Comparison of ENCODE assay signal across 8 cellular contexts in genomic region chr19:14089662-14090508, GRCh38. TPM values are rescaled to one million over a fixed set of nuclear protein-coding genes. Genes with fewer than 3 reads are reported as not detected.
DNase-seq lines count a peak whose midpoint lies in the region; ATAC-seq and TF ChIP-seq lines count a peak whose summit lies in the region.

No MANE protein-coding gene starts in this region.

- peak overlapping the region; percentile 62 for H3K4me3 ChIP-seq in IMR-90 (ENCODE audit: insufficient read depth, low read depth, low read length)
- peak overlapping the region; percentile 86 for H3K4me3 ChIP-seq in coronary artery
- peak overlapping the region; percentile 34 to 73 for H3K4me3 ChIP-seq in left lung

- H3K27me3 Mint-ChIP-seq in WTC11 (ENCODE audit: low read depth), result peaks cover 28% of the 10 kb centered on the region

- POLR2A ChIA-PET in IMR-90 (lab: Charles Lee; ENCODE audit: unreplicated experiment), result no interaction called here
- POLR2A ChIA-PET in WTC11 (lab: Charles Lee), result no interaction called here

- H3K9me3 Mint-ChIP-seq in WTC11, result peaks cover 13% of the 10 kb centered on the region

- WGBS in IMR-90 (ENCODE audit: extremely low coverage in 2 of 2, insufficient read length in 1 of 2), 2 experiments, result 0% methylated on average over 69 of the region's 142 CpGs; no CpG with 5 or more reads in 1 of the 2 experiments

- peak overlapping the region; percentile 80; the same call in 1 of the 2 replicates for H3K23ac ChIP-seq in IMR-90 (ENCODE audit: low read depth, low read length)

- peaks cover 16% of the 10 kb centered on the region for H3K4me1 Mint-ChIP-seq in WTC11

- H3K4me2 ChIP-seq in IMR-90 (ENCODE audit: low read depth, low read length), result peak overlapping the region; percentile 63

- H3K18ac ChIP-seq in IMR-90 (ENCODE audit: low read depth, low read length), result no peak overlapping the region

- TF ChIP-seq CTCF in IMR-90 (conservative IDR thresholded peaks at IDR 0.05; ENCODE audit: low read depth, low read length) (no peak), WTC11 (IDR thresholded peaks at IDR 0.05) (no peak), coronary artery (IDR thresholded peaks at IDR 0.05) (no peak), left lung (IDR thresholded peaks at IDR 0.05) (no peak)

- no peak overlapping the region for H4K5ac ChIP-seq in IMR-90 (ENCODE audit: low read depth, low read length)

- peak overlapping the region; percentile 80 for H3K4me3 Mint-ChIP-seq in WTC11

- no TSS peak for BruUV-seq in IMR-90 (replicated peaks; lab: Mats Ljungman, UMichigan)

- dilution Hi-C loops in IMR-90 (cut with HindIII; ENCODE audit: low sequenced_read_pairs, unreplicated experiment), result no loop called here

- H2AK9ac ChIP-seq in IMR-90 (replicated peaks; ENCODE audit: low read depth, low read length, poor library complexity), result peak overlapping the region; percentile 75

- H2AFZ ChIP-seq in IMR-90 (replicated peaks; ENCODE audit: low read length, poor library complexity), result peak overlapping the region; percentile 87

- H2BK5ac ChIP-seq in IMR-90 (ENCODE audit: low read depth, low read length, poor library complexity, severe bottlenecking), result peak overlapping the region; percentile 65

- no peak overlapping the region for H2BK15ac ChIP-seq in IMR-90 (ENCODE audit: low read depth, low read length)

- H3K4me1 ChIP-seq in IMR-90 (ENCODE audit: control insufficient read depth, insufficient read depth, low read length) (no peaks in the 10 kb centered on the region), left lung (peaks cover 7 to 25% of the 10 kb centered on the region in 2 donors)

- peak overlapping the region; percentile 61; the same call in 1 of the 2 replicates for H3K27ac ChIP-seq in IMR-90 (ENCODE audit: insufficient read depth, low read length)
- H3K27ac ChIP-seq in coronary artery, result peak overlapping the region; percentile 64 to 97
- peak overlapping the region; percentile 61 to 69 for H3K27ac ChIP-seq in left lung

- TF ChIP-seq RAD21 in IMR-90 (IDR thresholded peaks at IDR 0.05; ENCODE audit: low read length), result no peak

- TF ChIP-seq POLR2A in IMR-90 (IDR thresholded peaks at IDR 0.05; ENCODE audit: low read depth, low read length), result no peak

- H2AK5ac ChIP-seq in IMR-90 (ENCODE audit: low read depth, low read length), result no peak overlapping the region

- H3K9me3 ChIP-seq in IMR-90 (ENCODE audit: control insufficient read depth, insufficient read depth, low read length) (peaks cover 8% of the 10 kb centered on the region), left lung (peaks cover 0 to 11% of the 10 kb centered on the region in 2 donors)

- peak overlapping the region; percentile 16; the same call in 1 of the 2 replicates for H3K56ac ChIP-seq in IMR-90 (ENCODE audit: extremely low read depth, insufficient read depth, low read length)

- H3K27me3 ChIP-seq in IMR-90 (ENCODE audit: control insufficient read depth, insufficient read depth, low read length) (no peaks in the 10 kb centered on the region), left lung (no peaks in the 10 kb centered on the region)

- no peak overlapping the region for H3K27ac Mint-ChIP-seq in WTC11

- in situ Hi-C loops in IMR-90 (cut with MboI; ENCODE audit: low sequenced_read_pairs), result loop anchor here (25.0 kb wide), 1 partner anchor 328 kb away; the partner anchor contains the start of genes C19orf53 and MRI1

- intact Hi-C loops in IMR-90 (cut with micrococcal nuclease), result loop anchor here (2.0 kb wide), 1 partner anchor 47 kb away; the partner anchor contains the start of gene ASF1B
- intact Hi-C loops in left lung (cut with DNase I), result no loop called here

- no peak overlapping the region for H4K8ac ChIP-seq in IMR-90 (ENCODE audit: low read depth in 2 of 2, low read length in 2 of 2)

- DNase-seq in NCI-H510A (lab: John Stamatoyannopoulos, UW), result peak; percentile 31
- DNase-seq in NCI-H510A treated with DMSO at 0.1 percent for 48 hours (lab: John Stamatoyannopoulos, UW), result no peak
- DNase-seq in IMR-90, result peak; percentile 74
- peak; percentile 54 for DNase-seq in WTC11 (ENCODE audit: low spot score)
- DNase-seq in coronary artery (ENCODE audit: low spot score), result no peak
- peak in 1 of 2 donors; percentile 88 for DNase-seq in left lung
- peak; percentile 25 to 30 for DNase-seq in stimulated activated CD8-positive, alpha-beta memory T cell treated with anti-CD3 and anti-CD28 coated beads, Interleukin-7, amount 100 ng/mL, for 48 hours (ENCODE audit: extremely low read depth in 1 of 2, low read depth in 1 of 2)

- no peak overlapping the region for H4K91ac ChIP-seq in IMR-90 (ENCODE audit: insufficient read depth, low read depth, low read length)

- ATAC-seq in IMR-90 (ENCODE audit: low read depth) (peak; percentile 27), WTC11 (no peak; the same call in 1 of the 2 replicates), left lung (peak; percentile 1), HG03378 (IDR thresholded peaks at IDR 0.05; ENCODE audit: unreplicated experiment) (no peak)

- CTCF ChIA-PET in IMR-90 (lab: Yijun Ruan, JAX) (no interaction called here), WTC11 (lab: Charles Lee) (interaction anchor here (0.6 to 1.3 kb wide), 9 partner anchors 13 to 383 kb away, joined by 3 to 4 read pairs (median 3); partner anchors contain the start of gene MISP3)

- H4K20me1 ChIP-seq in IMR-90 (ENCODE audit: insufficient read depth, low read length), result peaks cover 7% of the 10 kb centered on the region

- H3K36me3 ChIP-seq in IMR-90 (ENCODE audit: control insufficient read depth, insufficient read depth, low read length) (peaks cover 12% of the 10 kb centered on the region), left lung (peaks cover 0 to 23% of the 10 kb centered on the region in 2 donors)

- peaks cover 30% of the 10 kb centered on the region for H3K36me3 Mint-ChIP-seq in WTC11

- H3K9ac ChIP-seq in IMR-90 (ENCODE audit: low read depth, low read length), result peak overlapping the region; percentile 70; the same call in 1 of the 2 replicates

- no peak overlapping the region for H2BK120ac ChIP-seq in IMR-90 (ENCODE audit: low read depth, low read length)

- H3K9me1 ChIP-seq in IMR-90 (ENCODE audit: insufficient read depth, low read length), result no peaks in the 10 kb centered on the region

- no peak overlapping the region for H2BK20ac ChIP-seq in IMR-90 (ENCODE audit: low read depth, low read length)

- no peak overlapping the region for H3K14ac ChIP-seq in IMR-90 (replicated peaks; ENCODE audit: low read depth, low read length)

- peaks cover 0 to 6% of the 10 kb centered on the region in 2 experiments; a peak in 2 of 4 replicates for H3K79me1 ChIP-seq in IMR-90 (ENCODE audit: low read depth in 1 of 2, low read length in 2 of 2)

- no peak overlapping the region for H3K4ac ChIP-seq in IMR-90 (ENCODE audit: low read depth, low read length)

TF ChIP-seq in IMR-90, 13 proteins besides CTCF, POLR2A, EP300 and RAD21 (continues in another document):
- TF ChIP-seq CHD1 (IDR thresholded peaks at IDR 0.05; ENCODE audit: low read depth, low read length), result no peak
- no peak for TF ChIP-seq MXI1 (IDR thresholded peaks at IDR 0.05; ENCODE audit: borderline replicate concordance, low read depth, low read length)

TF ChIP-seq in WTC11, 78 proteins besides CTCF, POLR2A, EP300 and RAD21 (continues in another document):
- TF ChIP-seq CBFB (CRISPR knock-in tag; IDR thresholded peaks at IDR 0.05; ENCODE audit: low read depth), result no peak

RNA-seq across cellular contexts. Expression of gene SAMD1, which starts 0.7 kb away (rescaled TPM):
- total RNA-seq in IMR-90 (2012; rRNA removed) (6.5 and 7.5 TPM in 2 replicates), WTC11 (2021) (113 to 131 TPM (median 116 TPM) in 3 replicates), left lung (10 to 100 TPM; 40.4 to 56.9 TPM)
- polyA plus RNA-seq in IMR-90 (2012; rRNA removed), result 14.1 and 16.3 TPM in 2 replicates
- 13.3 and 22.9 TPM in 2 replicates for polyA plus RNA-seq in IMR-90 (2012; cell fraction: cytosol; rRNA removed)
- polyA plus RNA-seq in IMR-90 (2012; cell fraction: nucleus; rRNA removed; ENCODE audit: low replicate concordance), result 23.0 and 32.5 TPM in 2 replicates

RNA-seq across cellular contexts. Expression of gene C19orf67, which starts 4.3 kb away (rescaled TPM):
- total RNA-seq in IMR-90 (2012; rRNA removed), result not detected in 2 replicates
- not detected in 2 replicates for polyA plus RNA-seq in IMR-90 (2012; rRNA removed)
- polyA plus RNA-seq in IMR-90 (2012; cell fraction: cytosol; rRNA removed), result not detected in 2 replicates
- not detected in 2 replicates for polyA plus RNA-seq in IMR-90 (2012; cell fraction: nucleus; rRNA removed; ENCODE audit: low replicate concordance)
- 0.35 to 0.87 TPM (median 0.41 TPM) in 3 replicates for total RNA-seq in WTC11 (2021)
- not detected for total RNA-seq in left lung

RNA-seq across cellular contexts. Expression of gene MISP3, which starts 17.3 kb away (rescaled TPM):
- under 0.01 TPM in 2 replicates for total RNA-seq in IMR-90 (2012; rRNA removed)
- 0.68 and 0.86 TPM in 2 replicates for polyA plus RNA-seq in IMR-90 (2012; rRNA removed)
- 1.1 and 2.2 TPM in 2 replicates for polyA plus RNA-seq in IMR-90 (2012; cell fraction: cytosol; rRNA removed)
- 0.86 and 1.1 TPM in 2 replicates for polyA plus RNA-seq in IMR-90 (2012; cell fraction: nucleus; rRNA removed; ENCODE audit: low replicate concordance)
- total RNA-seq in WTC11 (2021), result 2.4 to 3.4 TPM (median 3.2 TPM) in 3 replicates
- 10 to 100 TPM in 1 of 2 donors, 1 to 10 TPM in 1; 6.3 to 10.8 TPM for total RNA-seq in left lung

RNA-seq across cellular contexts. Expression of gene PRKACA, which starts 27.7 kb away (rescaled TPM):
- total RNA-seq in IMR-90 (2012; rRNA removed) (18.1 TPM in 2 replicates), WTC11 (2021) (37.8 to 48.0 TPM (median 41.7 TPM) in 3 replicates), left lung (100 to 1,000 TPM in 1 of 2 donors, 10 to 100 TPM in 1; 81.5 to 118 TPM)
- 67.1 and 94.5 TPM in 2 replicates for polyA plus RNA-seq in IMR-90 (2012; rRNA removed)
- 79.9 and 102 TPM in 2 replicates for polyA plus RNA-seq in IMR-90 (2012; cell fraction: cytosol; rRNA removed)
- 44.8 and 64.7 TPM in 2 replicates for polyA plus RNA-seq in IMR-90 (2012; cell fraction: nucleus; rRNA removed; ENCODE audit: low replicate concordance)

RNA-seq across cellular contexts. Expression of gene PALM3, which starts 28.0 kb away (rescaled TPM):
- under 0.01 and 0.18 TPM in 2 replicates for total RNA-seq in IMR-90 (2012; rRNA removed)
- 0.52 and 0.84 TPM in 2 replicates for polyA plus RNA-seq in IMR-90 (2012; rRNA removed)
- 0.58 and 0.62 TPM in 2 replicates for polyA plus RNA-seq in IMR-90 (2012; cell fraction: cytosol; rRNA removed)
- 0.16 and 0.48 TPM in 2 replicates for polyA plus RNA-seq in IMR-90 (2012; cell fraction: nucleus; rRNA removed; ENCODE audit: low replicate concordance)
- total RNA-seq in WTC11 (2021), result 25.9 to 31.1 TPM (median 28.6 TPM) in 3 replicates
- total RNA-seq in left lung, result 1 to 10 TPM; 6.0 to 8.7 TPM

Comparison
In these comparisons a context has a peak if more than half of its experiments do, and no peak if none do; other contexts are left out.
1. DNase-seq: peak in NCI-H510A (single experiment), IMR-90 (single experiment), WTC11 (single experiment) and stimulated activated CD8-positive, alpha-beta memory T cell treated with anti-CD3 and anti-CD28 coated beads, Interleukin-7, amount 100 ng/mL, for 48 hours (2 of 2); none in NCI-H510A treated with DMSO at 0.1 percent for 48 hours (single experiment) and coronary artery (single experiment).
2. ATAC-seq: peak in IMR-90 (single experiment) and left lung (single experiment); none in WTC11 (single experiment) and HG03378 (single experiment).
3. Peak in every context shown above with its lines, with median percentiles within 50 percentile points of each other: H3K27ac ChIP-seq and H3K4me3 ChIP-seq.